Comparison of ENCODE assay signal across 12 cellular contexts in genomic region chr12:50927766-50928224, GRCh38. TPM values are rescaled to one million over a fixed set of nuclear protein-coding genes. Genes with fewer than 3 reads are reported as not detected.
DNase-seq lines count a peak whose midpoint lies in the region; ATAC-seq and TF ChIP-seq lines count a peak whose summit lies in the region.
"Had no signal": no experiment of that assay in that cellular context is flagged by ENCODE, and none has a peak within 500 bp of the region (broad histone marks: within the 10 kb centered on the region; RNA-seq: fewer than 3 reads in every experiment).

No MANE protein-coding gene starts in this region.

- H3K9me3 Mint-ChIP-seq in activated T-cell treated with anti-CD3 and anti-CD28 coated beads, Interleukin-2, amount 50 U/mL, for 4 hours = no peaks in the 10 kb centered on the region
- H3K9me3 Mint-ChIP-seq in activated T-cell treated with anti-CD3 and anti-CD28 coated beads, Interleukin-2, amount 50 U/mL, for 72 hours = no peaks in the 10 kb centered on the region
- no peaks in the 10 kb centered on the region for H3K9me3 Mint-ChIP-seq in naive thymus-derived CD8-positive, alpha-beta T cell
- H3K9me3 Mint-ChIP-seq: activated naive CD4-positive, alpha-beta T cell treated with anti-CD3 and anti-CD28 coated beads, Interleukin-2, amount 50 U/mL, for 24 hours had no signal

- H3K4me1 ChIP-seq in upper lobe of left lung = peaks cover 15 to 68% (median 35%) of the 10 kb centered on the region in 4 donors

- H3K27ac Mint-ChIP-seq in activated T-cell treated with anti-CD3 and anti-CD28 coated beads, Interleukin-2, amount 50 U/mL, for 72 hours = no peak overlapping the region
- H3K27ac Mint-ChIP-seq in naive thymus-derived CD8-positive, alpha-beta T cell = peak overlapping the region in 9 of 10 donors; percentile 19 to 91 (median 70)
- H3K27ac Mint-ChIP-seq: activated naive CD4-positive, alpha-beta T cell treated with anti-CD3 and anti-CD28 coated beads, Interleukin-2, amount 50 U/mL, for 24 hours had no signal

- H3K27ac ChIP-seq in dorsolateral prefrontal cortex (peak overlapping the region in 48 of 59 donors; percentile 1 to 99 (median 95)), upper lobe of left lung (peak overlapping the region; percentile 38 to 89 (median 86))

- no peaks in the 10 kb centered on the region for H3K27me3 ChIP-seq in dorsolateral prefrontal cortex
- no peaks in the 10 kb centered on the region for H3K27me3 ChIP-seq in upper lobe of left lung

- no peak for TF ChIP-seq EP300 in upper lobe of left lung (IDR thresholded peaks at IDR 0.05)

- H3K4me1 Mint-ChIP-seq in activated T-cell treated with anti-CD3 and anti-CD28 coated beads, Interleukin-2, amount 50 U/mL, for 4 hours (ENCODE audit: low read depth) = peaks cover 24% of the 10 kb centered on the region
- H3K4me1 Mint-ChIP-seq in activated T-cell treated with anti-CD3 and anti-CD28 coated beads, Interleukin-2, amount 50 U/mL, for 72 hours (ENCODE audit: low read depth) = peaks cover 30% of the 10 kb centered on the region
- H3K4me1 Mint-ChIP-seq in naive thymus-derived CD8-positive, alpha-beta T cell = peaks cover 20 to 72% (median 57%) of the 10 kb centered on the region in 4 donors

- WGBS in upper lobe of left lung, 2 donors = 70 to 82% methylated on average over 6 of the region's 6 CpGs

- H3K9me3 ChIP-seq in upper lobe of left lung = no peaks in the 10 kb centered on the region

- H3K36me3 Mint-ChIP-seq in activated T-cell treated with anti-CD3 and anti-CD28 coated beads, Interleukin-2, amount 50 U/mL, for 4 hours (ENCODE audit: insufficient read depth) = no peaks in the 10 kb centered on the region
- H3K36me3 Mint-ChIP-seq in activated T-cell treated with anti-CD3 and anti-CD28 coated beads, Interleukin-2, amount 50 U/mL, for 72 hours (ENCODE audit: insufficient read depth in 2 of 2) = no peaks in the 10 kb centered on the region
- peaks cover 0 to 15% (median 9%) of the 10 kb centered on the region in 3 donors for H3K36me3 Mint-ChIP-seq in naive thymus-derived CD8-positive, alpha-beta T cell
- H3K36me3 Mint-ChIP-seq: activated naive CD4-positive, alpha-beta T cell treated with anti-CD3 and anti-CD28 coated beads, Interleukin-2, amount 50 U/mL, for 24 hours had no signal

- POLR2A ChIA-PET in naive thymus-derived CD8-positive, alpha-beta T cell (lab: Charles Lee) = interaction anchor here (2.0 kb wide), 1 partner anchor 103 kb away, joined by 5 read pairs; no protein-coding TSS in a partner anchor

- H3K4me3 ChIP-seq in dorsolateral prefrontal cortex (peak overlapping the region; percentile 44 to 89 (median 74)), upper lobe of left lung (peak overlapping the region in 3 of 4 donors; percentile 70 to 83 (median 70))

- no peak for ATAC-seq in activated T-cell treated with anti-CD3 and anti-CD28 coated beads, Interleukin-2, amount 50 U/mL, for 4 hours
- no peak for ATAC-seq in activated T-cell treated with anti-CD3 and anti-CD28 coated beads, Interleukin-2, amount 50 U/mL, for 72 hours (replicated peaks in 1 of 2)
- no peak for ATAC-seq in naive thymus-derived CD8-positive, alpha-beta T cell
- no peak for ATAC-seq in upper lobe of left lung (ENCODE audit: low FRiP score in 2 of 2)
- ATAC-seq in HG03442 (IDR thresholded peaks at IDR 0.05; ENCODE audit: unreplicated experiment) = no peak

- TF ChIP-seq CTCF in dorsolateral prefrontal cortex (IDR thresholded peaks at IDR 0.05 in 54 of 56, conservative IDR thresholded peaks at IDR 0.05 in 2 of 56; ENCODE audit: low read depth in 1 of 56, partially characterized antibody in 56 of 56) (no peak), upper lobe of left lung (IDR thresholded peaks at IDR 0.05) (no peak)

- intact Hi-C loops in dorsolateral prefrontal cortex (cut with DNase I) = loop anchor here (5.0 to 10.0 kb wide), 4 partner anchors 60 to 1253 kb away; partner anchors contain the start of gene SLC11A2 (in 1 of the 2)

- DNase-seq in activated T-cell treated with anti-CD3 and anti-CD28 coated beads, Interleukin-2, amount 50 U/mL, for 4 hours = no peak
- no peak for DNase-seq in activated T-cell treated with anti-CD3 and anti-CD28 coated beads, Interleukin-2, amount 50 U/mL, for 72 hours
- DNase-seq in dorsolateral prefrontal cortex (no peak), upper lobe of left lung (no peak), D341Med (ENCODE audit: low spot score) (no peak), NCI-H2029 treated with DMSO at 0.1 percent for 48 hours (lab: John Stamatoyannopoulos, UW) (no peak)
- no peak for DNase-seq in naive thymus-derived CD8-positive, alpha-beta T cell

- H3K4me3 Mint-ChIP-seq in activated T-cell treated with anti-CD3 and anti-CD28 coated beads, Interleukin-2, amount 50 U/mL, for 4 hours = peak overlapping the region; percentile 39
- H3K4me3 Mint-ChIP-seq in activated T-cell treated with anti-CD3 and anti-CD28 coated beads, Interleukin-2, amount 50 U/mL, for 72 hours = no peak overlapping the region
- peak overlapping the region in 9 of 10 donors; percentile 23 to 95 (median 67) for H3K4me3 Mint-ChIP-seq in naive thymus-derived CD8-positive, alpha-beta T cell
- H3K4me3 Mint-ChIP-seq: activated naive CD4-positive, alpha-beta T cell treated with anti-CD3 and anti-CD28 coated beads, Interleukin-2, amount 50 U/mL, for 24 hours had no signal

- no peak for TF ChIP-seq POLR2A in upper lobe of left lung (IDR thresholded peaks at IDR 0.05)

- peaks cover 7 to 21% (median 16%) of the 10 kb centered on the region in 4 donors for H3K36me3 ChIP-seq in upper lobe of left lung

- H3K27me3 Mint-ChIP-seq in activated T-cell treated with anti-CD3 and anti-CD28 coated beads, Interleukin-2, amount 50 U/mL, for 4 hours (ENCODE audit: low read depth) = no peaks in the 10 kb centered on the region
- peaks cover 3% of the 10 kb centered on the region for H3K27me3 Mint-ChIP-seq in activated T-cell treated with anti-CD3 and anti-CD28 coated beads, Interleukin-2, amount 50 U/mL, for 72 hours (ENCODE audit: low read depth)
- no peaks in the 10 kb centered on the region for H3K27me3 Mint-ChIP-seq in naive thymus-derived CD8-positive, alpha-beta T cell
- H3K27me3 Mint-ChIP-seq: activated naive CD4-positive, alpha-beta T cell treated with anti-CD3 and anti-CD28 coated beads, Interleukin-2, amount 50 U/mL, for 24 hours had no signal

RNA-seq across cellular contexts. Expression of gene HIGD1C, which starts 24.5 kb away (rescaled TPM):
- total RNA-seq in activated T-cell treated with anti-CD3 and anti-CD28 coated beads, Interleukin-2, amount 50 U/mL, for 4 hours = not detected
- total RNA-seq in activated T-cell treated with anti-CD3 and anti-CD28 coated beads, Interleukin-2, amount 50 U/mL, for 72 hours = not detected
- total RNA-seq in dorsolateral prefrontal cortex (1 to 10 TPM in 1 of 120 experiments, not detected in 119; 2.2 TPM), upper lobe of left lung (not detected)
- total RNA-seq in naive thymus-derived CD8-positive, alpha-beta T cell = not detected
- polyA plus RNA-seq in naive thymus-derived CD8-positive, alpha-beta T cell = not detected
- total RNA-seq: H4, HT-29, NCI-H460 had no signal

Comparison
In these comparisons a context has a peak if more than half of its experiments do, and no peak if none do; other contexts are left out.
1. H3K4me3 Mint-ChIP-seq: peak in activated T-cell treated with anti-CD3 and anti-CD28 coated beads, Interleukin-2, amount 50 U/mL, for 4 hours (single experiment) and naive thymus-derived CD8-positive, alpha-beta T cell (9 of 10); none in activated T-cell treated with anti-CD3 and anti-CD28 coated beads, Interleukin-2, amount 50 U/mL, for 72 hours (0 of 2).